Comparison of ENCODE assay signal across 1 cellular context in the genomic region with DNA sequence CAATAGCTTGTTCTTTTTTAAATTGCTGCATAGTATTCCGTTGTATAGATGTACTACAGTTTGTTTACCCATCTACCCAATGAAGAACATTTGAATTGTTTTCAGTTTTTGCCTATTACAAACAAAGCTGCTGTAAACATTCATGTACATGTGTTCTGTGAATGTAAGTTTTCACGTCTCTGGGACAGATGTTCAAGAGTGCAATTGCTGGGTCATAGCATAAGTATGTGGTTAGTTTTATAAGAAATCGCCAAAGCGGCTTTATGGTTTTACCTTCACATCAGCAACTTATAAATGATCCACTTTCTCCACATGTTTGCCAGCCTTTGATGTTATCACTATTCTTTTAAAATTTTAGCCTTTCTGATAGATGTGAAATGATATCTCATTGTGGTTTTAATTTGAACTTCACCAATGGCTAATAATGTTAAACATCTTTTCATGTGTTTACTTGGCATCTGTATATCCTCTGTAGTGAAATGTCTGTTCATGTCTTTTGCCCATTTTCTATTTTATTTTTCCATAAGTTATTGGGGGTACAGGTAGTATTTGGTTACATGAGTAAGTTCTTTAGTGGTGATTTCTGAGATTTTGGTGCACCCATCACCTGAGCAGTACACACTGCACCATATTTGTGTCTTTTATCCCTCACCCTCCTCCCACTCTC.
A peak's percentile ranks its signal among the peaks of the same experiment; 100 is the strongest.
TF ChIP-seq lines count a peak whose summit lies in the region.

No MANE protein-coding gene starts in this region.

TF ChIP-seq in K562, 482 proteins besides CTCF, POLR2A, EP300 and RAD21 (continued from another document):
- TF ChIP-seq IRF1 (CRISPR knock-in tag; IDR thresholded peaks at IDR 0.05; ENCODE audit: borderline replicate concordance) (0 out of 2 replicates have a peak, but pooled peaks have one; percentile 18), ERF (CRISPR knock-in tag; IDR thresholded peaks at IDR 0.05) (no peak)
